In genomic region chr16:57194512-57194911, GRCh38 we compare ENCODE assay signal across 8 cellular contexts. TPM values are rescaled to one million over a fixed set of nuclear protein-coding genes. Genes with fewer than 3 reads are reported as not detected.
DNase-seq lines count a peak whose midpoint lies in the region; ATAC-seq, FAIRE-seq and TF ChIP-seq lines count a peak whose summit lies in the region.

No MANE protein-coding gene starts in this region.

- BruUV-seq in OCI-LY7 (replicated peaks; lab: Mats Ljungman, UMichigan) = no TSS peak

- H4K20me1 ChIP-seq in OCI-LY7 (ENCODE audit: insufficient read depth, low read length) = no peaks in the 10 kb centered on the region

- no peak for TF ChIP-seq CTCF in epithelial cell of esophagus (IDR thresholded peaks at IDR 0.05; ENCODE audit: insufficient read depth, low read depth, low read length, missing control alignments)
- no peak for TF ChIP-seq CTCF in pancreas (IDR thresholded peaks at IDR 0.05)
- TF ChIP-seq CTCF in OCI-LY7 (conservative IDR thresholded peaks at IDR 0.05; ENCODE audit: low read length) = no peak

- H3K27ac ChIP-seq in pancreas = peak overlapping the region in 1 of 4 donors; percentile 29
- no peak overlapping the region for H3K27ac ChIP-seq in OCI-LY7 (ENCODE audit: low read depth, low read length, poor library complexity, severe bottlenecking)

- H3K4me3 ChIP-seq in epithelial cell of esophagus (ENCODE audit: low read length) = no peak overlapping the region
- no peak overlapping the region for H3K4me3 ChIP-seq in pancreas
- no peak overlapping the region for H3K4me3 ChIP-seq in OCI-LY7 (ENCODE audit: low read depth, low read length, poor library complexity, severe bottlenecking)

- H3K4me1 ChIP-seq in pancreas (peaks cover 14 to 30% (median 17%) of the 10 kb centered on the region in 3 donors), OCI-LY7 (ENCODE audit: insufficient read depth, low read length, poor library complexity, severe bottlenecking) (no peaks in the 10 kb centered on the region)

- H3K9me3 ChIP-seq in pancreas (no peaks in the 10 kb centered on the region), OCI-LY7 (ENCODE audit: low read length) (no peaks in the 10 kb centered on the region)

- H3K4me2 ChIP-seq in OCI-LY7 (ENCODE audit: low read length) = no peak overlapping the region

- no peaks in the 10 kb centered on the region for H3K27me3 ChIP-seq in pancreas

- intact Hi-C loops in pancreas (cut with DNase I) = no loop called here
- intact Hi-C loops in OCI-LY7 (cut with micrococcal nuclease; ENCODE audit: unreplicated experiment) = no loop called here

- H2AFZ ChIP-seq in OCI-LY7 (ENCODE audit: low read length) = no peak overlapping the region

- DNase-seq in EL = peak; percentile 92
- peak; percentile 65 for DNase-seq in NCI-H69 (lab: John Stamatoyannopoulos, UW)
- DNase-seq in epithelial cell of esophagus (ENCODE audit: low read depth) = peak; percentile 90
- DNase-seq in pancreas = no peak
- DNase-seq in activated CD4-positive, alpha-beta T cell treated with anti-CD3 and anti-CD28 coated beads, Interleukin-2, amount 50 U/mL, for 4 hours = no peak
- DNase-seq in OCI-LY7 (ENCODE audit: low spot score) = no peak

- H3K79me2 ChIP-seq in OCI-LY7 (ENCODE audit: insufficient read depth, low read depth, low read length) = peaks cover 37% of the 10 kb centered on the region

- ATAC-seq in pancreas = peak in 3 of 4 donors; percentile 73 to 77 (median 75)
- ATAC-seq in GM18861 (IDR thresholded peaks at IDR 0.05; ENCODE audit: unreplicated experiment) = no peak
- no peak for ATAC-seq in GM18858 (IDR thresholded peaks at IDR 0.05; ENCODE audit: unreplicated experiment)

- peak; percentile 17 for FAIRE-seq in pancreas (lab: Jason Lieb, UNC)

- CTCF ChIA-PET in OCI-LY7 (lab: Charles Lee; ENCODE audit: unreplicated experiment) = no interaction called here

- H3K9me2 ChIP-seq in OCI-LY7 (ENCODE audit: insufficient read depth, low read length) = no peaks in the 10 kb centered on the region

- POLR2A ChIA-PET in OCI-LY7 (lab: Charles Lee) = interaction anchor here (1.0 kb wide), 2 partner anchors 9 to 11 kb away, joined by 3 to 5 read pairs; partner anchors contain the start of gene PSME3IP1

- H3K36me3 ChIP-seq in pancreas = no peaks in the 10 kb centered on the region
- H3K36me3 ChIP-seq in OCI-LY7 (ENCODE audit: insufficient read depth, low read length) = peaks cover 5% of the 10 kb centered on the region

RNA-seq across cellular contexts. Expression of gene RSPRY1, which starts 8.4 kb away (rescaled TPM):
- total RNA-seq in pancreas = 10 to 100 TPM; 16.7 to 21.9 (median 19.2) TPM
- 10 to 100 TPM in 1 of 2 donors, 1 to 10 TPM in 1; 6.9 to 12.5 TPM for polyA plus RNA-seq in pancreas
- total RNA-seq in OCI-LY7 (2014; rRNA removed; shearing (Covaris generic)) = 17.1 and 25.6 TPM in 2 replicates
- 25.2 and 29.7 TPM in 2 replicates for total RNA-seq in OCI-LY7 (2022)

RNA-seq across cellular contexts. Expression of gene PSME3IP1, which starts 8.7 kb away (rescaled TPM):
- total RNA-seq in pancreas (10 to 100 TPM; 27.9 to 39.2 (median 29.7) TPM), OCI-LY7 (2022) (152 and 157 TPM in 2 replicates)
- 10 to 100 TPM; 38.5 to 63.3 TPM for polyA plus RNA-seq in pancreas
- total RNA-seq in OCI-LY7 (2014; rRNA removed; shearing (Covaris generic)) = 89.5 and 111 TPM in 2 replicates

RNA-seq across cellular contexts. Expression of gene ARL2BP, which starts 50.5 kb away (rescaled TPM):
- total RNA-seq in pancreas = 10 to 100 TPM; 12.3 to 22.5 (median 14.7) TPM
- 10 to 100 TPM; 10.8 to 20.2 TPM for polyA plus RNA-seq in pancreas
- 25.4 and 26.6 TPM in 2 replicates for total RNA-seq in OCI-LY7 (2014; rRNA removed; shearing (Covaris generic))
- 31.2 and 35.7 TPM in 2 replicates for total RNA-seq in OCI-LY7 (2022)

Comparison
In these comparisons a context has a peak if more than half of its experiments do, and no peak if none do; other contexts are left out.
1. DNase-seq: peak in EL (single experiment), NCI-H69 (single experiment) and epithelial cell of esophagus (single experiment); none in pancreas (0 of 6), activated CD4-positive, alpha-beta T cell treated with anti-CD3 and anti-CD28 coated beads, Interleukin-2, amount 50 U/mL, for 4 hours (0 of 2) and OCI-LY7 (single experiment).
2. ATAC-seq: peak in pancreas (3 of 4); none in GM18861 (single experiment) and GM18858 (single experiment).